In genomic region chr16:68299571-68300453, GRCh38 we compare ENCODE assay signal across 1 cellular context.
TF ChIP-seq lines count a peak whose summit lies in the region.

No MANE protein-coding gene starts in this region.

TF ChIP-seq in IMR-90, 13 proteins besides CTCF, POLR2A, EP300 and RAD21:
- TF ChIP-seq CEBPB (IDR thresholded peaks at IDR 0.05; ENCODE audit: low read depth, low read length) (no peak), RCOR1 (IDR thresholded peaks at IDR 0.05; ENCODE audit: insufficient replicate concordance, low read length) (no peak), MAFK (IDR thresholded peaks at IDR 0.05; ENCODE audit: low read depth, low read length) (no peak), MAZ (IDR thresholded peaks at IDR 0.05; ENCODE audit: borderline replicate concordance, low read depth, low read length) (no peak), SMC3 (IDR thresholded peaks at IDR 0.05; ENCODE audit: low read depth, low read length) (no peak), NFE2L2 (IDR thresholded peaks at IDR 0.05; ENCODE audit: low read depth, low read length) (no peak), BHLHE40 (IDR thresholded peaks at IDR 0.05; ENCODE audit: low read depth, low read length) (no peak), MXI1 (IDR thresholded peaks at IDR 0.05; ENCODE audit: borderline replicate concordance, low read depth, low read length) (no peak), ELK1 (IDR thresholded peaks at IDR 0.05; ENCODE audit: borderline replicate concordance, low read depth, low read length) (no peak), RFX5 (IDR thresholded peaks at IDR 0.05; ENCODE audit: low read depth, low read length) (no peak), CHD1 (IDR thresholded peaks at IDR 0.05; ENCODE audit: low read depth, low read length) (no peak), FOS (IDR thresholded peaks at IDR 0.05; ENCODE audit: low read depth, low read length) (no peak)
- TF ChIP-seq, protein P1, sequence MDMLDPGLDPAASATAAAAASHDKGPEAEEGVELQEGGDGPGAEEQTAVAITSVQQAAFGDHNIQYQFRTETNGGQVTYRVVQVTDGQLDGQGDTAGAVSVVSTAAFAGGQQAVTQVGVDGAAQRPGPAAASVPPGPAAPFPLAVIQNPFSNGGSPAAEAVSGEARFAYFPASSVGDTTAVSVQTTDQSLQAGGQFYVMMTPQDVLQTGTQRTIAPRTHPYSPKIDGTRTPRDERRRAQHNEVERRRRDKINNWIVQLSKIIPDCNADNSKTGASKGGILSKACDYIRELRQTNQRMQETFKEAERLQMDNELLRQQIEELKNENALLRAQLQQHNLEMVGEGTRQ (IDR thresholded peaks at IDR 0.05; ENCODE audit: low read depth, low read length): no peak
TF ChIP-seq in IMR-90: peak in this region for 0.
